Comparison of ENCODE assay signal across 6 cellular contexts in genomic region chr13:43195112-43195511, GRCh38.
"Had no signal": no experiment of that assay in that cellular context is flagged by ENCODE, and none has a peak within 500 bp of the region (broad histone marks: within the 10 kb centered on the region; RNA-seq: fewer than 3 reads in every experiment).

No MANE protein-coding gene starts in this region.

- DNase-seq: GM23248, GOT3, HFFc6 had no signal

- H3K9me3 ChIP-seq: HAP-1 had no signal

- H3K36me3 ChIP-seq: HAP-1 had no signal

- H3K27ac ChIP-seq: GM23248, HL-60 had no signal

- ATAC-seq: HCT116 had no signal

- H3K4me1 ChIP-seq: HAP-1 had no signal

- H3K4me3 ChIP-seq: GM23248, HAP-1 had no signal
